Comparison of ENCODE assay signal across 12 cellular contexts in genomic region chr6:85685713-85686112, GRCh38. TPM values are rescaled to one million over a fixed set of nuclear protein-coding genes. Genes with fewer than 3 reads are reported as not detected.
DNase-seq lines count a peak whose midpoint lies in the region; ATAC-seq and TF ChIP-seq lines count a peak whose summit lies in the region.
"Had no signal": no experiment of that assay in that cellular context is flagged by ENCODE, and none has a peak within 500 bp of the region (broad histone marks: within the 10 kb centered on the region; RNA-seq: fewer than 3 reads in every experiment).

No MANE protein-coding gene starts in this region.

- H3K4me1 ChIP-seq in aorta (ENCODE audit: control insufficient read depth in 1 of 2, insufficient read depth in 2 of 2, low read length in 2 of 2), result no peaks in the 10 kb centered on the region
- H3K4me1 ChIP-seq: A549 had no signal

- ATAC-seq in activated CD8-positive, alpha-beta T cell treated with anti-CD3 and anti-CD28 coated beads for 36 hours, result peak; percentile 42
- ATAC-seq in activated CD8-positive, alpha-beta T cell treated with anti-CD3 and anti-CD28 coated beads, Interleukin-2, amount 10 ng/mL, durations not matched to agents 7 days and 5 days, result no peak
- peak; percentile 87 for ATAC-seq in GM21423 (IDR thresholded peaks at IDR 0.05; ENCODE audit: unreplicated experiment)
- peak; percentile 92 for ATAC-seq in HG03045 (IDR thresholded peaks at IDR 0.05; ENCODE audit: unreplicated experiment)
- no peak for ATAC-seq in effector memory CD8-positive, alpha-beta T cell (replicated peaks)
- ATAC-seq in left ventricle myocardium superior, result no peak
- no peak for ATAC-seq in aorta (ENCODE audit: low FRiP score)
- ATAC-seq: A549; activated T-cell treated with anti-CD3 and anti-CD28 coated beads, Interleukin-2, amount 50 U/mL, for 4 hours; naive thymus-derived CD4-positive, alpha-beta T cell had no signal

- no peaks in the 10 kb centered on the region for H3K27me3 Mint-ChIP-seq in activated CD8-positive, alpha-beta T cell treated with anti-CD3 and anti-CD28 coated beads for 36 hours
- peaks cover 3% of the 10 kb centered on the region for H3K27me3 Mint-ChIP-seq in activated CD8-positive, alpha-beta T cell treated with anti-CD3 and anti-CD28 coated beads, Interleukin-2, amount 10 ng/mL, durations not matched to agents 7 days and 5 days (ENCODE audit: low read depth)
- no peaks in the 10 kb centered on the region for H3K27me3 Mint-ChIP-seq in effector memory CD8-positive, alpha-beta T cell
- H3K27me3 Mint-ChIP-seq: naive thymus-derived CD4-positive, alpha-beta T cell had no signal

- H3K4me1 Mint-ChIP-seq in activated CD8-positive, alpha-beta T cell treated with anti-CD3 and anti-CD28 coated beads for 36 hours (ENCODE audit: low read depth), result peaks cover 6% of the 10 kb centered on the region
- peaks cover 10% of the 10 kb centered on the region for H3K4me1 Mint-ChIP-seq in activated CD8-positive, alpha-beta T cell treated with anti-CD3 and anti-CD28 coated beads, Interleukin-2, amount 10 ng/mL, durations not matched to agents 7 days and 5 days (ENCODE audit: low read depth)
- H3K4me1 Mint-ChIP-seq in effector memory CD8-positive, alpha-beta T cell (ENCODE audit: low read depth in 2 of 2), result no peaks in the 10 kb centered on the region

- no peak overlapping the region for H3K27ac ChIP-seq in aorta (ENCODE audit: low read depth in 1 of 2, low read length in 2 of 2)
- H3K27ac ChIP-seq: A549 had no signal

- TF ChIP-seq CTCF in activated CD8-positive, alpha-beta T cell treated with anti-CD3 and anti-CD28 coated beads for 36 hours (IDR thresholded peaks at IDR 0.05), result no peak

- no peak overlapping the region for H3K27ac Mint-ChIP-seq in activated CD8-positive, alpha-beta T cell treated with anti-CD3 and anti-CD28 coated beads for 36 hours
- no peak overlapping the region for H3K27ac Mint-ChIP-seq in activated CD8-positive, alpha-beta T cell treated with anti-CD3 and anti-CD28 coated beads, Interleukin-2, amount 10 ng/mL, durations not matched to agents 7 days and 5 days
- no peak overlapping the region for H3K27ac Mint-ChIP-seq in effector memory CD8-positive, alpha-beta T cell
- H3K27ac Mint-ChIP-seq: naive thymus-derived CD4-positive, alpha-beta T cell had no signal

- peaks cover 5% of the 10 kb centered on the region for H3K36me3 Mint-ChIP-seq in activated CD8-positive, alpha-beta T cell treated with anti-CD3 and anti-CD28 coated beads for 36 hours (ENCODE audit: low read depth)
- H3K36me3 Mint-ChIP-seq in activated CD8-positive, alpha-beta T cell treated with anti-CD3 and anti-CD28 coated beads, Interleukin-2, amount 10 ng/mL, durations not matched to agents 7 days and 5 days (ENCODE audit: low read depth), result peaks cover 7% of the 10 kb centered on the region
- H3K36me3 Mint-ChIP-seq in effector memory CD8-positive, alpha-beta T cell (ENCODE audit: insufficient read depth), result no peaks in the 10 kb centered on the region

- no peak for DNase-seq in activated CD8-positive, alpha-beta T cell treated with anti-CD3 and anti-CD28 coated beads for 36 hours
- no peak for DNase-seq in activated CD8-positive, alpha-beta T cell treated with anti-CD3 and anti-CD28 coated beads, Interleukin-2, amount 10 ng/mL, durations not matched to agents 7 days and 5 days
- no peak for DNase-seq in effector memory CD8-positive, alpha-beta T cell
- DNase-seq in left ventricle myocardium superior, result no peak
- no peak for DNase-seq in aorta
- DNase-seq in erythroblast (lab: John Stamatoyannopoulos, UW), result no peak
- DNase-seq: activated T-cell treated with anti-CD3 and anti-CD28 coated beads, Interleukin-2, amount 50 U/mL, for 4 hours; naive thymus-derived CD4-positive, alpha-beta T cell; NCI-H1436 had no signal

- H3K27me3 ChIP-seq in aorta (ENCODE audit: control insufficient read depth in 1 of 2, insufficient read depth in 2 of 2, low read length in 1 of 2), result no peaks in the 10 kb centered on the region

- H3K4me3 Mint-ChIP-seq in activated CD8-positive, alpha-beta T cell treated with anti-CD3 and anti-CD28 coated beads for 36 hours, result no peak overlapping the region
- no peak overlapping the region for H3K4me3 Mint-ChIP-seq in activated CD8-positive, alpha-beta T cell treated with anti-CD3 and anti-CD28 coated beads, Interleukin-2, amount 10 ng/mL, durations not matched to agents 7 days and 5 days
- peak overlapping the region; percentile 7 to 25 for H3K4me3 Mint-ChIP-seq in effector memory CD8-positive, alpha-beta T cell
- H3K4me3 Mint-ChIP-seq: activated T-cell treated with anti-CD3 and anti-CD28 coated beads, Interleukin-2, amount 50 U/mL, for 4 hours; naive thymus-derived CD4-positive, alpha-beta T cell had no signal

- WGBS in aorta, 2 donors, result 93 to 96% methylated on average over 4 of the region's 4 CpGs

- no peaks in the 10 kb centered on the region for H3K9me3 ChIP-seq in aorta (ENCODE audit: control insufficient read depth, low read length)
- H3K9me3 ChIP-seq: A549 had no signal

- CTCF ChIA-PET in activated CD8-positive, alpha-beta T cell treated with anti-CD3 and anti-CD28 coated beads for 36 hours (lab: Charles Lee), result no interaction called here
- CTCF ChIA-PET in activated CD8-positive, alpha-beta T cell treated with anti-CD3 and anti-CD28 coated beads, Interleukin-2, amount 10 ng/mL, durations not matched to agents 7 days and 5 days (lab: Charles Lee), result no interaction called here

- no peaks in the 10 kb centered on the region for H3K36me3 ChIP-seq in aorta (ENCODE audit: control insufficient read depth in 1 of 2, insufficient read depth in 2 of 2, low read length in 1 of 2)

- TF ChIP-seq POLR2A in erythroblast (IDR thresholded peaks at IDR 0.05; ENCODE audit: low read length), result no peak

- POLR2A ChIA-PET in activated CD8-positive, alpha-beta T cell treated with anti-CD3 and anti-CD28 coated beads for 36 hours (lab: Charles Lee), result no interaction called here
- POLR2A ChIA-PET in activated CD8-positive, alpha-beta T cell treated with anti-CD3 and anti-CD28 coated beads, Interleukin-2, amount 10 ng/mL, durations not matched to agents 7 days and 5 days (lab: Charles Lee), result no interaction called here

- H3K9me3 Mint-ChIP-seq in activated CD8-positive, alpha-beta T cell treated with anti-CD3 and anti-CD28 coated beads for 36 hours, result peaks cover 6% of the 10 kb centered on the region
- H3K9me3 Mint-ChIP-seq in activated CD8-positive, alpha-beta T cell treated with anti-CD3 and anti-CD28 coated beads, Interleukin-2, amount 10 ng/mL, durations not matched to agents 7 days and 5 days (ENCODE audit: insufficient read depth), result peaks cover 8% of the 10 kb centered on the region
- no peaks in the 10 kb centered on the region for H3K9me3 Mint-ChIP-seq in effector memory CD8-positive, alpha-beta T cell
- H3K9me3 Mint-ChIP-seq: activated T-cell treated with anti-CD3 and anti-CD28 coated beads, Interleukin-2, amount 50 U/mL, for 4 hours had no signal

- H3K4me3 ChIP-seq in aorta (ENCODE audit: low read length in 2 of 2), result no peak overlapping the region
- H3K4me3 ChIP-seq: A549 had no signal

- intact Hi-C loops in activated CD8-positive, alpha-beta T cell treated with anti-CD3 and anti-CD28 coated beads for 36 hours (cut with micrococcal nuclease), result no loop called here
- intact Hi-C loops in left ventricle myocardium superior (cut with micrococcal nuclease), result no loop called here
- intact Hi-C loops in aorta (cut with DNase I), result no loop called here

RNA-seq across cellular contexts. Expression of gene SYNCRIP, which starts 43.0 kb away (rescaled TPM):
- total RNA-seq in activated CD8-positive, alpha-beta T cell treated with anti-CD3 and anti-CD28 coated beads for 36 hours, result 100 to 1,000 TPM; 167 to 179 TPM
- total RNA-seq in activated CD8-positive, alpha-beta T cell treated with anti-CD3 and anti-CD28 coated beads, Interleukin-2, amount 10 ng/mL, durations not matched to agents 7 days and 5 days, result 100 to 1,000 TPM; 136 to 137 TPM
- total RNA-seq in left ventricle myocardium superior, result 62.2 TPM
- total RNA-seq in aorta, result 100 to 1,000 TPM in 1 of 2 donors, 10 to 100 TPM in 1; 96.4 to 119 TPM
- polyA plus RNA-seq in aorta, result 10 to 100 TPM; 35.2 to 54.0 TPM

Comparison
In these comparisons a context has a peak if more than half of its experiments do, and no peak if none do; other contexts are left out.
1. ATAC-seq: peak in activated CD8-positive, alpha-beta T cell treated with anti-CD3 and anti-CD28 coated beads for 36 hours (single experiment), GM21423 (single experiment) and HG03045 (single experiment); none in activated CD8-positive, alpha-beta T cell treated with anti-CD3 and anti-CD28 coated beads, Interleukin-2, amount 10 ng/mL, durations not matched to agents 7 days and 5 days (single experiment), effector memory CD8-positive, alpha-beta T cell (single experiment), left ventricle myocardium superior (single experiment) and aorta (single experiment).
2. H3K4me3 Mint-ChIP-seq: peak in effector memory CD8-positive, alpha-beta T cell (2 of 2); none in activated CD8-positive, alpha-beta T cell treated with anti-CD3 and anti-CD28 coated beads for 36 hours (single experiment) and activated CD8-positive, alpha-beta T cell treated with anti-CD3 and anti-CD28 coated beads, Interleukin-2, amount 10 ng/mL, durations not matched to agents 7 days and 5 days (single experiment).